11 cellular contexts compared by ENCODE assay signal in the genomic region with DNA sequence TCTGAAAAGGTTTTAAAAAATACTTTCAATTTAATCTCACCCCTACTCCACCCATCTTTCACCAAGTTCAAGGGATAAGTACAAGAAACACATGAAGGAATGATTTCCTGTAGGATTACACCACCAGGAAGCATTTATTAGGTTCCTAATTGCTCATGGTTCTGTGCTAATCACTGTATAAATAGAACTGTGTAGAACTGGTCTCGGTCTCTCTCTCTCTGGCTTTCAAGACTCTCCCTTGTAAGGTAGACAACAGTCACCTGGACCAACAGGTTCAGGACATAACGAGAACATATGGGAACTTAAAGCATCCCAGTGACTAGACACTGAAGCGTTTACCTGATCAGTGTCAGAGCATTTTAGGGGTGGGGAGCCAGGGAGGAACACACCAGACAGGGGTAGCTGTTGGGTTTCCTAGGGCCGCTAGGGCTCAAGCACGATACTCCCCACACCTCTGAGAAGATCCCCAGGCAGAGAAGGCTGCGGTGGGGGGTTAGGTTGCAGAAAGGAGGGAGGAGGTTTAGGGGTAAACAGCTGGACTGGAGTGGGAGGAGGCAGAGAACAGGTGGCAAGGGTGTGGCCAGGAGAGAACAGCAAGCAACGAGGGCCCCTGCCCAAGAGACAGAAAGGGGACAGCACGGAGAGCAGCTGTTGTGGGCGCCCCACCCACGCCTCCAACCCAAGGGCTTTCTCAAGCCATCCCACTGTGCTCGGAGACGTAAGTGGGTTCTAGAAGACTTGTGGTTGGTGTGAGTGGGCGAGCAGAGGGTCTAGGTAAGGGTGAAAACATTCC. TPM values are rescaled to one million over a fixed set of nuclear protein-coding genes. Genes with fewer than 3 reads are reported as not detected.
DNase-seq lines count a peak whose midpoint lies in the region; ATAC-seq and TF ChIP-seq lines count a peak whose summit lies in the region.
"Had no signal": no experiment of that assay in that cellular context is flagged by ENCODE, and none has a peak within 500 bp of the region (broad histone marks: within the 10 kb centered on the region; RNA-seq: fewer than 3 reads in every experiment).

No MANE protein-coding gene starts in this region.

- H3K9me3 Mint-ChIP-seq in naive thymus-derived CD8-positive, alpha-beta T cell, result peaks cover 0 to 14% (median 4%) of the 10 kb centered on the region in 9 donors
- peaks cover 8% of the 10 kb centered on the region for H3K9me3 Mint-ChIP-seq in Calu3 (ENCODE audit: low read depth, unreplicated experiment)

- H3K27me3 Mint-ChIP-seq in naive thymus-derived CD8-positive, alpha-beta T cell, result no peaks in the 10 kb centered on the region
- H3K27me3 Mint-ChIP-seq in Calu3 (ENCODE audit: unreplicated experiment), result no peaks in the 10 kb centered on the region

- POLR2A ChIA-PET in naive thymus-derived CD8-positive, alpha-beta T cell (lab: Charles Lee), result no interaction called here

- TF ChIP-seq CTCF in Calu3 (IDR thresholded peaks at IDR 0.05; ENCODE audit: unreplicated experiment), result no peak

- peaks cover 2 to 6% (median 4%) of the 10 kb centered on the region in 3 donors for H3K36me3 Mint-ChIP-seq in naive thymus-derived CD8-positive, alpha-beta T cell
- H3K36me3 Mint-ChIP-seq in Calu3 (ENCODE audit: insufficient read depth, unreplicated experiment), result no peaks in the 10 kb centered on the region

- peaks cover 21 to 72% (median 33%) of the 10 kb centered on the region in 4 donors for H3K4me1 Mint-ChIP-seq in naive thymus-derived CD8-positive, alpha-beta T cell
- peaks cover 6% of the 10 kb centered on the region for H3K4me1 Mint-ChIP-seq in Calu3 (ENCODE audit: low read depth, unreplicated experiment)

- no TSS peak for BruUV-seq in Calu3 (replicated peaks; lab: Mats Ljungman, UMichigan)

- intact Hi-C loops in Calu3 (cut with micrococcal nuclease; ENCODE audit: unreplicated experiment) (no loop called here), sciatic nerve (cut with DNase I) (no loop called here)

- ATAC-seq in GM18861 (IDR thresholded peaks at IDR 0.05; ENCODE audit: unreplicated experiment) (peak; percentile 56), GM21619 (IDR thresholded peaks at IDR 0.05; ENCODE audit: unreplicated experiment) (peak; percentile 70), HG03439 (IDR thresholded peaks at IDR 0.05; ENCODE audit: unreplicated experiment) (peak; percentile 73), sciatic nerve (no peak)
- ATAC-seq in naive thymus-derived CD8-positive, alpha-beta T cell, result no peak
- ATAC-seq: Right ventricle myocardium inferior had no signal

- H3K27ac Mint-ChIP-seq in naive thymus-derived CD8-positive, alpha-beta T cell, result peak overlapping the region in 7 of 10 donors; percentile 24 to 85 (median 58)
- H3K27ac Mint-ChIP-seq in Calu3 (ENCODE audit: unreplicated experiment), result no peak overlapping the region

- CTCF ChIA-PET in Calu3 (lab: Charles Lee), result no interaction called here

- peak overlapping the region in 1 of 10 donors; percentile 16 for H3K4me3 Mint-ChIP-seq in naive thymus-derived CD8-positive, alpha-beta T cell
- H3K4me3 Mint-ChIP-seq in Calu3 (ENCODE audit: low read depth, unreplicated experiment), result no peak overlapping the region

- DNase-seq in naive thymus-derived CD8-positive, alpha-beta T cell, result no peak
- DNase-seq in Calu3 (no peak), superior temporal gyrus (ENCODE audit: extremely low spot score) (no peak), sciatic nerve (ENCODE audit: low spot score) (no peak)
- DNase-seq in effector CD8-positive, alpha-beta T cell (lab: John Stamatoyannopoulos, UW), result no peak
- DNase-seq: stimulated activated CD4-positive, alpha-beta T cell treated with anti-CD3 and anti-CD28 coated beads, Interleukin-12 subunit alpha, Interleukin-12 subunit beta, amount 100 ng/mL, for 4 hours; tibial artery had no signal

RNA-seq across cellular contexts. Expression of a gene that starts 52.5 kb away (rescaled TPM):
- 1 to 10 TPM; 6.9 to 7.9 TPM for total RNA-seq in naive thymus-derived CD8-positive, alpha-beta T cell
- 1 to 10 TPM; 2.3 to 5.4 (median 4.2) TPM for polyA plus RNA-seq in naive thymus-derived CD8-positive, alpha-beta T cell
- total RNA-seq in Calu3 (2022), result 25.3 and 27.5 TPM in 2 replicates
- 37.8 TPM for total RNA-seq in sciatic nerve

Comparison
In these comparisons a context has a peak if more than half of its experiments do, and no peak if none do; other contexts are left out.
1. ATAC-seq: peak in GM18861 (single experiment), GM21619 (single experiment) and HG03439 (single experiment); none in naive thymus-derived CD8-positive, alpha-beta T cell (0 of 2) and sciatic nerve (single experiment).